Comparison of ENCODE assay signal across 8 cellular contexts in genomic region chr5:133025804-133026663, GRCh38. TPM values are rescaled to one million over a fixed set of nuclear protein-coding genes. Genes with fewer than 3 reads are reported as not detected.
A peak's percentile ranks its signal among the peaks of the same experiment; 100 is the strongest.
DNase-seq lines count a peak whose midpoint lies in the region; ATAC-seq, FAIRE-seq and TF ChIP-seq lines count a peak whose summit lies in the region.

ZCCHC10 (minus strand) TSS chr5:133026549; CDS start chr5:133026537, 12 bp downstream.

- peak within 1 kb of the TSS; percentile 86 for H3K4me2 ChIP-seq in keratinocyte (ENCODE audit: control insufficient read depth, extremely low read depth, insufficient read depth, low read depth, low read length)

- H3K4me1 ChIP-seq in keratinocyte (ENCODE audit: control insufficient read depth, extremely low read depth, insufficient read depth, low read length), result no peaks in the 10 kb centered on the region

- peak; percentile 93 for ATAC-seq in HG03378 (IDR thresholded peaks at IDR 0.05; ENCODE audit: unreplicated experiment)

- H3K4me3 ChIP-seq in AG10803 (ENCODE audit: low read length) (peak within 1 kb of the TSS; percentile 88), keratinocyte (ENCODE audit: control insufficient read depth in 2 of 3, extremely low read depth in 1 of 3, insufficient read depth in 2 of 3, low read depth in 1 of 3, low read length in 3 of 3) (peak within 1 kb of the TSS; percentile 66 to 90 (median 74))

- DNase-seq in AG10803 (ENCODE audit: low read depth) (peak; percentile 87), NCI-H460 (ENCODE audit: extremely low read depth, low read depth) (peak; percentile 88), cerebellar cortex (ENCODE audit: low spot score) (peak; percentile 97), keratinocyte (ENCODE audit: low read depth, low spot score) (peak; percentile 25)
- peak; percentile 90 for DNase-seq in activated CD4-positive, CD25-positive, alpha-beta regulatory T cell treated with anti-CD3 and anti-CD28 coated beads, Interleukin-2, amount 50 U/mL, for 72 hours
- peak; percentile 84 to 93 (median 93) for DNase-seq in stimulated activated CD4-positive, alpha-beta T cell treated with anti-CD3 and anti-CD28 coated beads, Interleukin-12 subunit alpha, Interleukin-12 subunit beta, amount 100 ng/mL, for 48 hours (ENCODE audit: low read depth in 2 of 3, low spot score in 1 of 3)

- TF ChIP-seq CTCF in AG10803 (conservative IDR thresholded peaks at IDR 0.05; ENCODE audit: low read length), result no peak
- TF ChIP-seq CTCF in keratinocyte (optimal IDR thresholded peaks at IDR 0.05 in 1 of 3, IDR thresholded peaks at IDR 0.05 in 1 of 3, conservative IDR thresholded peaks at IDR 0.05 in 1 of 3; ENCODE audit: extremely low read depth in 1 of 3, insufficient read depth in 2 of 3, low read length in 3 of 3), result no peak

- H3K36me3 ChIP-seq in keratinocyte (ENCODE audit: control insufficient read depth in 2 of 2, extremely low read depth in 1 of 2, insufficient read depth in 2 of 2, low read length in 2 of 2), result peaks cover 0 to 1% of the 10 kb centered on the region in 2 experiments

- no peak for FAIRE-seq in keratinocyte (lab: Jason Lieb, UNC)

- peak; percentile 90 for TF ChIP-seq POLR2A in GM19099 (IDR thresholded peaks at IDR 0.05; ENCODE audit: extremely low read depth, insufficient read length, low read depth)

- peak within 1 kb of the TSS; percentile 95 for H3K27ac ChIP-seq in keratinocyte (ENCODE audit: control insufficient read depth, insufficient read depth, low read length)

- peak within 1 kb of the TSS; percentile 93 for H2AFZ ChIP-seq in keratinocyte (ENCODE audit: control insufficient read depth, low read length)

- no peaks in the 10 kb centered on the region for H3K9me1 ChIP-seq in keratinocyte (ENCODE audit: control insufficient read depth, extremely low read depth, insufficient read depth, low read length)

- peak within 1 kb of the TSS; percentile 89 for H3K9ac ChIP-seq in keratinocyte (ENCODE audit: control insufficient read depth, extremely low read depth, insufficient read depth, low read length)

- H3K79me2 ChIP-seq in keratinocyte (ENCODE audit: control insufficient read depth, insufficient read depth, low read length), result peaks cover 35% of the 10 kb centered on the region

- dilution Hi-C loops in keratinocyte (cut with MboI; ENCODE audit: extremely low pct_ligation_motif_present, low sequenced_read_pairs), result no loop called here

- H4K20me1 ChIP-seq in keratinocyte (ENCODE audit: control insufficient read depth, extremely low read depth, insufficient read depth, low read length), result no peaks in the 10 kb centered on the region

- H3K9me3 ChIP-seq in keratinocyte (ENCODE audit: control insufficient read depth, low read depth, low read length), result no peaks in the 10 kb centered on the region

- H3K27me3 ChIP-seq in keratinocyte (ENCODE audit: control insufficient read depth, extremely low read depth, insufficient read depth, low read length), result no peaks in the 10 kb centered on the region

RNA-seq across cellular contexts. Expression of gene ZCCHC10, which starts in this region (rescaled TPM):
- 28.5 and 42.6 TPM in 2 replicates for total RNA-seq in NCI-H460 (2014; rRNA removed; shearing (Covaris generic))
- polyA plus RNA-seq in NCI-H460 (2014; cell fraction: nucleus; rRNA removed), result 12.7 and 223 TPM in 2 replicates
- polyA plus RNA-seq in keratinocyte, result 29.1 to 41.1 TPM (median 38.5 TPM) in 3 replicates
- polyA plus RNA-seq in keratinocyte (2011; ENCODE audit: low read depth), result 27.4 TPM
- polyA plus RNA-seq in keratinocyte (2011; cell fraction: cytosol; rRNA removed), result 23.0 and 40.6 TPM in 2 replicates
- polyA plus RNA-seq in keratinocyte (2011; cell fraction: nucleus; rRNA removed), result 19.8 and 20.3 TPM in 2 replicates
- polyA plus RNA-seq in keratinocyte (2012; ENCODE audit: low replicate concordance), result 25.0 and 30.7 TPM in 2 replicates
- polyA minus RNA-seq in keratinocyte, result 8.3 to 15.5 TPM (median 15.3 TPM) in 3 replicates
- polyA minus RNA-seq in keratinocyte (2011; cell fraction: cytosol; rRNA and poly(A)+ RNA removed), result 13.2 TPM
- 4.1 and 6.9 TPM in 2 replicates for polyA minus RNA-seq in keratinocyte (2011; cell fraction: nucleus; rRNA and poly(A)+ RNA removed)

Comparison
In these comparisons a context has a peak if more than half of its experiments do, and no peak if none do; other contexts are left out.
1. Peak in every context shown above with its lines: DNase-seq, ATAC-seq, H3K4me3 ChIP-seq and H3K27ac ChIP-seq.
2. DNase-seq: peak in every context shown above with its lines; median percentile 97 in cerebellar cortex; 93 in stimulated activated CD4-positive, alpha-beta T cell treated with anti-CD3 and anti-CD28 coated beads, Interleukin-12 subunit alpha, Interleukin-12 subunit beta, amount 100 ng/mL, for 48 hours; 90 in activated CD4-positive, CD25-positive, alpha-beta regulatory T cell treated with anti-CD3 and anti-CD28 coated beads, Interleukin-2, amount 50 U/mL, for 72 hours; 88 in NCI-H460; 87 in AG10803; 25 in keratinocyte.